8 cellular contexts compared by ENCODE assay signal in the genomic region with DNA sequence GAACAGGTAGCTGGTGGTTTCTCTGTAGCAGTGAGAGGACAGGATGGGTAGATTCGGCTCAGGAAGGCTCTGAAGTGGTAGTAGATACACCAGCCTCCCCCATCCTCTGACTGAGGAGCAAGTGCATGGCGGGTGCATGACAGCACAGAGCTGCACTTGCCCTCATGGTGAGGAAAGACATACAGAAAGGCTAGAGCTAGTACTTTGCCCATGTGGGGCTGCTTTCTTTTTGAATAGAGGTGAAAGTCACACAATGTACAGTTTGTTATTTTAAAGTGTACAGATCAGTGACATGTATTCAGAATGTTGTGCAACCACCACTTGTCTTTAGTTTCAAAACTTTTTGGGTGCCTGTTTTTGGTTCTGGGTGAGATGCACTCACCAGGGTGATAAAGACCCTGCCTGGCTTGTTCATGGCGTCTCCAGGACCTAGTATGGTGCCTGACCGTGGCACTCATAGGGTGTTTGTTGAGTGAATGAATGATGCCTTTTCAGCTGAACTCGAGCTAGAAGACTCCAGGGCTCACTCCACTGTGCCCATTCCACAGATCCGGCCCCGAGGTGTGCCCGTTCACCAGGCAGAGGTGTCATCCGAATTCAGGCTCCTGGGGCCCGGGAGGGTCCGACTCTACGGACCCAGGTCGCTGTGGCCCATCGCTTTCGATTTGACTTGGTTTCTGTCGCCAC. TPM values are rescaled to one million over a fixed set of nuclear protein-coding genes. Genes with fewer than 3 reads are reported as not detected.
DNase-seq lines count a peak whose midpoint lies in the region; ATAC-seq and TF ChIP-seq lines count a peak whose summit lies in the region.

No MANE protein-coding gene starts in this region.

- H3K4me3 ChIP-seq in Caco-2 (ENCODE audit: low read depth, low read length): peak overlapping the region; percentile 47
- H3K4me3 ChIP-seq in right lobe of liver: peak overlapping the region; percentile 62 to 70 (median 64)
- H3K4me3 ChIP-seq in upper lobe of right lung: peak overlapping the region; percentile 67

- CTCF ChIA-PET in Caco-2 (lab: Charles Lee): interaction anchor here (0.6 kb wide), 1 partner anchor 369 kb away, joined by 4 read pairs; no protein-coding TSS in a partner anchor

- peaks cover 8% of the 10 kb centered on the region for H3K27me3 Mint-ChIP-seq in Caco-2 (ENCODE audit: insufficient read depth, unreplicated experiment)

- peak overlapping the region; percentile 87 to 93 (median 87) for H3K27ac ChIP-seq in right lobe of liver
- H3K27ac ChIP-seq in upper lobe of right lung: peak overlapping the region; percentile 94

- POLR2A ChIA-PET in Caco-2 (lab: Charles Lee): interaction anchor here (0.6 kb wide), 2 partner anchors 23 to 524 kb away, joined by 4 to 6 read pairs; a partner anchor contains a TSS

- TF ChIP-seq CTCF in Caco-2 (IDR thresholded peaks at IDR 0.05; ENCODE audit: insufficient read depth in 1 of 2, low read depth in 1 of 2, low read length in 1 of 2, severe bottlenecking in 1 of 2, unreplicated experiment in 1 of 2) (no peak), right lobe of liver (IDR thresholded peaks at IDR 0.05) (no peak), upper lobe of right lung (IDR thresholded peaks at IDR 0.05) (no peak)

- no peaks in the 10 kb centered on the region for H3K9me3 ChIP-seq in Caco-2
- H3K9me3 ChIP-seq in right lobe of liver: no peaks in the 10 kb centered on the region
- no peaks in the 10 kb centered on the region for H3K9me3 ChIP-seq in upper lobe of right lung

- H3K4me1 Mint-ChIP-seq in Caco-2 (ENCODE audit: low read depth, unreplicated experiment): peaks cover 33% of the 10 kb centered on the region

- peaks cover 29% of the 10 kb centered on the region for H3K4me1 ChIP-seq in Caco-2
- H3K4me1 ChIP-seq in right lobe of liver: peaks cover 2 to 34% (median 12%) of the 10 kb centered on the region in 4 donors
- H3K4me1 ChIP-seq in upper lobe of right lung: peaks cover 81% of the 10 kb centered on the region

- H3K27me3 ChIP-seq in Caco-2 (replicated peaks; ENCODE audit: control insufficient read depth, insufficient read depth, low read length) (no peaks in the 10 kb centered on the region), right lobe of liver (no peaks in the 10 kb centered on the region), upper lobe of right lung (no peaks in the 10 kb centered on the region)

- no peaks in the 10 kb centered on the region; the same call in 1 of the 2 replicates for H3K36me3 ChIP-seq in Caco-2 (ENCODE audit: control insufficient read depth, insufficient read depth, low read length)
- H3K36me3 ChIP-seq in right lobe of liver: no peaks in the 10 kb centered on the region
- H3K36me3 ChIP-seq in upper lobe of right lung: peaks cover 27% of the 10 kb centered on the region

- intact Hi-C loops in Caco-2 (cut with micrococcal nuclease; ENCODE audit: unreplicated experiment) (no loop called here), right lobe of liver (cut with DNase I) (no loop called here), upper lobe of right lung (cut with DNase I) (no loop called here)

- 3% methylated on average over 10 of the region's 16 CpGs for WGBS in right lobe of liver (ENCODE audit: insufficient coverage, low coverage, low lambda C conversion rate, missing lambda C conversion rate)

- DNase-seq in Caco-2 (no peak), right lobe of liver (no peak), upper lobe of right lung (no peak), cerebellar nuclear complex (lab: John Stamatoyannopoulos, UW) (no peak)
- peak; percentile 33 for DNase-seq in activated naive CD4-positive, alpha-beta T cell treated with anti-CD3 and anti-CD28 coated beads, Interleukin-2, amount 50 U/mL, for 16 hours
- no peak for DNase-seq in effector CD4-positive, alpha-beta T cell

- peaks cover 31% of the 10 kb centered on the region for H3K36me3 Mint-ChIP-seq in Caco-2 (ENCODE audit: insufficient read depth, unreplicated experiment)

- TSS peak; percentile 80 for BruUV-seq in Caco-2 (replicated peaks; lab: Mats Ljungman, UMichigan)

- H3K9me3 Mint-ChIP-seq in Caco-2 (ENCODE audit: unreplicated experiment): no peaks in the 10 kb centered on the region

- TF ChIP-seq POLR2A in right lobe of liver (IDR thresholded peaks at IDR 0.05): no peak

- peak overlapping the region; percentile 76 for H3K4me3 Mint-ChIP-seq in Caco-2 (ENCODE audit: unreplicated experiment)

- H3K27ac Mint-ChIP-seq in Caco-2 (ENCODE audit: unreplicated experiment): peak overlapping the region; percentile 23

- ATAC-seq in HG02588 (IDR thresholded peaks at IDR 0.05; ENCODE audit: unreplicated experiment): peak; percentile 45
- peak; percentile 1 to 17 (median 10) for ATAC-seq in right lobe of liver
- ATAC-seq in upper lobe of right lung: no peak
- ATAC-seq in HG02970 (IDR thresholded peaks at IDR 0.05; ENCODE audit: low FRiP score, unreplicated experiment): no peak

RNA-seq across cellular contexts. Expression of a gene that starts 0.4 kb away (rescaled TPM):
- total RNA-seq in Caco-2 (2022): 11.0 and 15.1 TPM in 2 replicates
- 10 to 100 TPM; 27.2 to 50.1 (median 34.7) TPM for total RNA-seq in right lobe of liver
- total RNA-seq in upper lobe of right lung: 84.8 TPM

RNA-seq across cellular contexts. Expression of a gene that starts 6.4 kb away (rescaled TPM):
- total RNA-seq in Caco-2 (2022) (82.9 and 85.5 TPM in 2 replicates), right lobe of liver (100 to 1,000 TPM in 1 of 6 experiments, 10 to 100 TPM in 5; 59.5 to 107 (median 74.5) TPM), upper lobe of right lung (235 TPM)

RNA-seq across cellular contexts. Expression of a gene that starts 11.7 kb away (rescaled TPM):
- total RNA-seq in Caco-2 (2022) (113 and 123 TPM in 2 replicates), right lobe of liver (100 to 1,000 TPM in 2 of 6 experiments, 10 to 100 TPM in 4; 54.5 to 123 (median 66.6) TPM), upper lobe of right lung (85.9 TPM)

RNA-seq across cellular contexts. Expression of a gene that starts 18.7 kb away (rescaled TPM):
- total RNA-seq in Caco-2 (2022) (24.0 and 25.3 TPM in 2 replicates), right lobe of liver (10 to 100 TPM; 20.0 to 26.7 (median 21.9) TPM), upper lobe of right lung (31.5 TPM)

RNA-seq across cellular contexts. Expression of a gene that starts 22.5 kb away (rescaled TPM):
- total RNA-seq in Caco-2 (2022) (85.1 and 96.8 TPM in 2 replicates), right lobe of liver (100 to 1,000 TPM in 4 of 6 experiments, 10 to 100 TPM in 2; 89.6 to 238 (median 183) TPM), upper lobe of right lung (73.2 TPM)

Comparison
In these comparisons a context has a peak if more than half of its experiments do, and no peak if none do; other contexts are left out.
1. ATAC-seq: peak in HG02588 (single experiment) and right lobe of liver (4 of 4); none in upper lobe of right lung (single experiment) and HG02970 (single experiment).
2. Peak in every context shown above with its lines, with median percentiles within 50 percentile points of each other: H3K4me3 ChIP-seq.